In the genomic region with DNA sequence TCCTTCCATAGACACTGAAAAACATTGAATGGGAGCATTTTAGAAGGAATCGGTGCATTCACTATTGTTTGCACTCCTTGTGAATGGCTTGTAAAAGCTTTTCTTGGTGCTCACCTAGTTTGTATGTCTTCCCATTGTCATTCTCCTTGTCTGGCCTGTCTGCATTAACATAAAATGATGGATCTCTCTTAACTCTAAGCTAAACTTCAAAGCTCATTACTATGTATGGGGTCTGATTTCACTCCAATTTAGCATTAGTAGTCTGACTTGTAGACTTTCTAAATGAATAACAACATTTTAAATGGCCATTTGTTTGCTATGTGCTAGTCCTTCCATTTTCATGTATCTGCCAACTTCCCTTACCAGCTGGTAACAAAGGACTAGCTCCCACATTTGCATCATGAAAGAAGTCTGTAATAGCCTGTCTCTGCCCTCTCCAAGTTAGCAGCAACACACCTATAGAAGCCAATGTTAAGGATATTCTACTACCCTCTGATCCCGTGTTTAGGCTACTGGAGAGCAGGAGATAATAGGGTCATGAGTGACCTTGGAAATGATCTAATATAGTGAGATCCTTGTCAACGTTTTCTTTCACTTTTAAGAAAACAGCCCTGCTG, we compare ENCODE assay signal across 21 cellular contexts.
DNase-seq lines count a peak whose midpoint lies in the region; ATAC-seq and TF ChIP-seq lines count a peak whose summit lies in the region.
"Had no signal": no experiment of that assay in that cellular context is flagged by ENCODE, and none has a peak within 500 bp of the region (broad histone marks: within the 10 kb centered on the region; RNA-seq: fewer than 3 reads in every experiment).

No MANE protein-coding gene starts in this region.

- H3K9ac ChIP-seq in ES-I3 (ENCODE audit: low read depth, low read length) (peak overlapping the region; percentile 19; the same call in 1 of the 2 replicates), Loucy (ENCODE audit: low read depth, low read length, poor library complexity, severe bottlenecking) (no peak overlapping the region)
- H3K9ac ChIP-seq: KMS-11 had no signal

- no peak for TF ChIP-seq CTCF in Loucy (conservative IDR thresholded peaks at IDR 0.05; ENCODE audit: low read length)
- no peak for TF ChIP-seq CTCF in brain (conservative IDR thresholded peaks at IDR 0.05)
- TF ChIP-seq CTCF in GM10248 (IDR thresholded peaks at IDR 0.05; ENCODE audit: control extremely low read depth, extremely low read depth, low read depth, missing control alignments) = no peak

- peak overlapping the region in 2 of 5 experiments; percentile 6 to 52 for H3K4me3 Mint-ChIP-seq in brain

- H3K9me3 ChIP-seq in ES-I3 (ENCODE audit: control insufficient read depth, insufficient read depth, low read length) (no peaks in the 10 kb centered on the region), Loucy (ENCODE audit: insufficient read depth, low read depth, low read length) (no peaks in the 10 kb centered on the region), aorta (ENCODE audit: control insufficient read depth, low read length) (no peaks in the 10 kb centered on the region)
- H3K9me3 ChIP-seq: A549, MG63 had no signal

- peak overlapping the region; percentile 74 for H2AFZ ChIP-seq in Loucy (ENCODE audit: low read length)

- intact Hi-C loops in aorta (cut with DNase I) = no loop called here

- peak overlapping the region; percentile 18 for H3K4me2 ChIP-seq in Loucy (ENCODE audit: low read depth, low read length, poor library complexity, severe bottlenecking)
- H3K4me2 ChIP-seq: A549, KMS-11 had no signal

- H3K27ac Mint-ChIP-seq in brain = peak overlapping the region in 4 of 5 experiments; percentile 5 to 72 (median 34)

- H3F3A ChIP-seq in Loucy (ENCODE audit: low read depth) = no peaks in the 10 kb centered on the region

- H3K27me3 ChIP-seq in Loucy (ENCODE audit: insufficient read depth, low read length, poor library complexity, severe bottlenecking) (no peaks in the 10 kb centered on the region), aorta (ENCODE audit: control insufficient read depth in 1 of 2, insufficient read depth in 2 of 2, low read length in 1 of 2) (no peaks in the 10 kb centered on the region)
- H3K27me3 ChIP-seq: MG63 had no signal

- H3K79me2 ChIP-seq in Loucy (ENCODE audit: insufficient read depth, low read length) = no peaks in the 10 kb centered on the region

- H3K27ac ChIP-seq in aorta (ENCODE audit: low read depth in 1 of 2, low read length in 2 of 2) = no peak overlapping the region
- H3K27ac ChIP-seq: A549, KMS-11 had no signal

- H4K20me1 ChIP-seq in Loucy (ENCODE audit: insufficient read depth, low read length, poor library complexity, severe bottlenecking) = no peaks in the 10 kb centered on the region

- ATAC-seq in aorta (ENCODE audit: low FRiP score) = no peak
- ATAC-seq: A549, HCT116, Panc1, Right ventricle myocardium inferior had no signal

- POLR2A ChIA-PET in GM10248 (lab: Yijun Ruan, JAX) = no interaction called here

- no peaks in the 10 kb centered on the region for H3K27me3 Mint-ChIP-seq in brain

- H3K9me3 Mint-ChIP-seq in brain = peaks cover 0 to 5% (median 0%) of the 10 kb centered on the region in 5 experiments

- no peaks in the 10 kb centered on the region for H3K36me3 Mint-ChIP-seq in brain

- H3K4me3 ChIP-seq in Loucy (ENCODE audit: low read length, poor library complexity, severe bottlenecking) (no peak overlapping the region), aorta (ENCODE audit: low read length in 2 of 2) (no peak overlapping the region)
- H3K4me3 ChIP-seq: A549, MG63 had no signal

- no peaks in the 10 kb centered on the region for H3K9me2 ChIP-seq in Loucy (replicated peaks; ENCODE audit: low read depth, low read length)

- CTCF ChIA-PET in GM10248 (lab: Yijun Ruan, JAX) = interaction anchor here (1.4 kb wide), 1 partner anchor 10 kb away, joined by 3 read pairs; no protein-coding TSS in a partner anchor

- peaks cover 20% of the 10 kb centered on the region for H3K4me1 ChIP-seq in ES-I3 (ENCODE audit: insufficient read depth, low read length)
- peaks cover 26% of the 10 kb centered on the region for H3K4me1 ChIP-seq in Loucy (ENCODE audit: insufficient read depth, low read length, poor library complexity, severe bottlenecking)
- no peaks in the 10 kb centered on the region for H3K4me1 ChIP-seq in aorta (ENCODE audit: control insufficient read depth in 1 of 2, insufficient read depth in 2 of 2, low read length in 2 of 2)
- H3K4me1 ChIP-seq: A549 had no signal

- WGBS in aorta, 2 donors = 80 to 85% methylated on average over 3 of the region's 3 CpGs

- DNase-seq in iPS-NIHi11 (ENCODE audit: low spot score) = peak; percentile 20
- no peak for DNase-seq in NCI-H2081 (lab: John Stamatoyannopoulos, UW)
- DNase-seq in GM10248 (ENCODE audit: extremely low spot score) = no peak
- no peak for DNase-seq in aorta
- DNase-seq in GM19238 (ENCODE audit: insufficient read length, low spot score) = no peak
- DNase-seq: C1 segment of cervical spinal cord, DMS 273 treated with DMSO at 0.1 percent for 48 hours, MG63, NCI-H1092 treated with DMSO at 0.1 percent for 48 hours, NCI-H1694, NCI-H2107, NCI-H446 treated with DMSO at 0.1 percent for 48 hours, NCI-H748 treated with DMSO at 0.1 percent for 48 hours had no signal

- peaks cover 31% of the 10 kb centered on the region for H3K4me1 Mint-ChIP-seq in brain

- H3K36me3 ChIP-seq in ES-I3 (ENCODE audit: insufficient read depth, low read length) (no peaks in the 10 kb centered on the region), Loucy (ENCODE audit: insufficient read depth, low read length) (no peaks in the 10 kb centered on the region), aorta (ENCODE audit: control insufficient read depth in 1 of 2, insufficient read depth in 2 of 2, low read length in 1 of 2) (no peaks in the 10 kb centered on the region)
- H3K36me3 ChIP-seq: MG63 had no signal
